8 cellular contexts compared by ENCODE assay signal in the genomic region with DNA sequence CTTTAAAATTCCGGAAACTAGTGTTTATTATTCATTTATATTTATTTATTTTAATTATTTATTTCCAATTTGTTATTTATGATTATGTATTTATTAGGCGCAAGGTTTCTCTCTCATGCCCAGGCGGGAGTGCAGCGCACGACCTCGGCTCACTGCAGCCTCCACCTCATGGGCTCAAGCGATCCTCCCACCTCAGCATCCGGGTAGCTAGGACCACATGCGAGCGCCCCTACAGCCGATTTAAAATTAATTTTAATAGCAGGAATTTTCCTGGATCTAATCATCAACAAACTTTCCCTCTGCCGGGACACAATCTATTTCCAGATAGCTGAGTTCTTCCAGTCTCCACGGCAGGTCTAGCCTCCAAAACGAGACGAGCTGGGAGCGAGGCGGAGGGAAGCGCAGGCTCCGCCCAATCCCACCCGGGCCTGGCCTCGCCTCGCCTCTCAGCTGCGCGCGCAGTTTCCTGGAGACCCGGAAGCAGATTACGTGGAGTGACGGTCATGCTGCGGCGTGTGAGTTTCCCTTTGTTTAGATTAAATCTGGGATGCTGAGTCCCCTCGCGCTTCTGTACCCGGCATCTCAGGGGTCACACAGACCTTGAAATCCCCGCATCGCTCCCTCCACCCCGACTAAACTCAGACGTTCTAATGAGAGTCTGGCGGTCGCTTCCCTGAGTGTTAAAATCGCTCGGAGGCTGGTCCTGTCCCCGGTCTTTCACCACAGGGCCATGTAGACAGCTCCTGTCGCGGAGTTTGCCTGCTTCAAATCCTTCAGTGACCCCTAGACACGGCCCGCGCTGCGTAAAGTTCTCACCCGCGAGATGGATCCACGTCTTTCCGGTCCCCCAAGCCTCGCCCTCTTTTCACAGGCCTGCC. TPM values are rescaled to one million over a fixed set of nuclear protein-coding genes. Genes with fewer than 3 reads are reported as not detected.
DNase-seq lines count a peak whose midpoint lies in the region; TF ChIP-seq lines count a peak whose summit lies in the region.

Gene ZNF880 (plus strand): TSS at position 461 of the 878 bp plus-strand sequence. CDS start 43 bp downstream, at position 504.

- no peaks in the 10 kb centered on the region for H3K4me1 ChIP-seq in A673 (ENCODE audit: insufficient read depth, low read length, poor library complexity, severe bottlenecking)

- no peaks in the 10 kb centered on the region for H3K36me3 ChIP-seq in A673 (ENCODE audit: insufficient read depth, low read length, poor library complexity, severe bottlenecking)

- peak within 1 kb of the TSS; percentile 98 to 99 (median 99) for H3K27ac Mint-ChIP-seq in immature natural killer cell

- H3K4me1 Mint-ChIP-seq in immature natural killer cell = peaks cover 13 to 17% of the 10 kb centered on the region in 2 donors

- H3K4me3 Mint-ChIP-seq in immature natural killer cell = peak within 1 kb of the TSS; percentile 95 to 98 (median 97)

- peaks cover 42 to 52% (median 52%) of the 10 kb centered on the region in 3 donors for H3K36me3 Mint-ChIP-seq in immature natural killer cell

- TSS peak; percentile 77 for BruUV-seq in A673 (replicated peaks; lab: Mats Ljungman, UMichigan)

- peaks cover 12 to 13% (median 13%) of the 10 kb centered on the region in 3 donors for H3K27me3 Mint-ChIP-seq in immature natural killer cell (ENCODE audit: low read depth in 3 of 3)

- intact Hi-C loops in A673 (cut with micrococcal nuclease; ENCODE audit: unreplicated experiment) = no loop called here

- peak within 1 kb of the TSS; percentile 76 for H3K27ac ChIP-seq in A673 (ENCODE audit: low read depth, low read length, poor library complexity, severe bottlenecking)

- no peaks in the 10 kb centered on the region for H3K27me3 ChIP-seq in A673 (replicated peaks; ENCODE audit: insufficient read depth, low read depth, low read length, poor library complexity)

- POLR2A ChIA-PET in A673 (lab: Charles Lee; ENCODE audit: low non-redundant PET) = interaction anchor here (0.6 kb wide), 1 partner anchor 75 kb away, joined by 3 read pairs; no protein-coding TSS in a partner anchor

- peak within 1 kb of the TSS; percentile 51 for H3K4me3 ChIP-seq in A673 (ENCODE audit: low read depth, low read length, poor library complexity, severe bottlenecking)

- CTCF ChIA-PET in A673 (lab: Charles Lee) = no interaction called here

- H3K9me3 ChIP-seq in A673 (ENCODE audit: low read depth, low read length, poor library complexity, severe bottlenecking) = peaks cover 52% of the 10 kb centered on the region

- TF ChIP-seq CTCF in A673 (conservative IDR thresholded peaks at IDR 0.05; ENCODE audit: low read depth, low read length) = no peak

- DNase-seq in A673 (ENCODE audit: low spot score) (peak; percentile 87), GM19240 (ENCODE audit: insufficient read length, low spot score) (peak; percentile 30), NCI-H1417 (lab: John Stamatoyannopoulos, UW) (peak; percentile 90 to 98 (median 94)), immature natural killer cell (peak; percentile 88 to 92 (median 90)), smooth muscle cell of the brain vasculature (ENCODE audit: low read depth, low spot score) (peak; percentile 69), NAMALWA (ENCODE audit: low spot score) (no peak)
- peak; percentile 94 for DNase-seq in activated CD4-positive, CD25-positive, alpha-beta regulatory T cell treated with anti-CD3 and anti-CD28 coated beads, Interleukin-2, amount 50 U/mL, for 72 hours
- DNase-seq in central memory CD4-positive, alpha-beta T cell = peak; percentile 85

- peaks cover 36 to 71% (median 66%) of the 10 kb centered on the region in 6 donors for H3K9me3 Mint-ChIP-seq in immature natural killer cell

RNA-seq across cellular contexts. Expression of gene ZNF880, which starts in this region (rescaled TPM):
- 3.7 and 3.9 TPM in 2 replicates for total RNA-seq in A673 (2021)
- polyA plus RNA-seq in immature natural killer cell = 10 to 100 TPM; 27.3 to 30.1 (median 29.1) TPM
